In the genomic region with DNA sequence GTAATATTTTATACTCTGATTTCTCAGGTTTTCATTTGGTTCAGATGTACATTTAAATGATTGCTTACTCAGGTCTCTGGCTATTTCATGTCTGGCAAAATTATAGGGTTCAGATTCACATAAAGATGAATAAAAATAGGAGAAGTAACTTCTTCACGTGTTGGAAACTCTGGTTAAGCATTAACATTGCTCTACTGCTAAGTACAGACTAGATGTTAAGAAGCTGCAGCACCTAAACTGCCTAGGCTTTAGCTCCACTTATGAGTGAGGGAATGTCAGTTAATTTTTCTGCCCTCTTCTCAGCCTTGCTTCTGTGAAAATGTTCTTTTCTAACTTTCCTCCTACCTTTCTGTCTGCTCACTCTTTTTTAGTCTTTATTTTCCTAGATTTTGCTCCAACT, we compare ENCODE assay signal across 28 cellular contexts.
"Had no signal": no experiment of that assay in that cellular context is flagged by ENCODE, and none has a peak within 500 bp of the region (broad histone marks: within the 10 kb centered on the region; RNA-seq: fewer than 3 reads in every experiment).

No MANE protein-coding gene starts in this region.

- H3K4me3 ChIP-seq: MG63 had no signal

- H3K36me3 Mint-ChIP-seq: activated CD8-positive, alpha-beta memory T cell treated with anti-CD3 and anti-CD28 coated beads, Interleukin-2, amount 10 ng/mL, durations not matched to agents 7 days and 5 days; activated naive CD4-positive, alpha-beta T cell treated with anti-CD3 and anti-CD28 coated beads, Interleukin-2, amount 10 ng/mL, durations not matched to agents 7 days and 5 days; activated naive CD8-positive, alpha-beta T cell; brain had no signal

- DNase-seq: activated CD4-positive, alpha-beta memory T cell treated with anti-CD3 and anti-CD28 coated beads, Interleukin-2, amount 10 ng/mL, durations not matched to agents 7 days and 5 days; activated CD4-positive, alpha-beta T cell treated with anti-CD3 and anti-CD28 coated beads for 1 hour; activated CD4-positive, alpha-beta T cell treated with anti-CD3 and anti-CD28 coated beads for 48 hours; activated CD4-positive, CD25-positive, alpha-beta regulatory T cell; activated CD8-positive, alpha-beta memory T cell treated with anti-CD3 and anti-CD28 coated beads for 24 hours; activated CD8-positive, alpha-beta memory T cell treated with anti-CD3 and anti-CD28 coated beads, Interleukin-2, amount 10 ng/mL, durations not matched to agents 7 days and 5 days; activated CD8-positive, alpha-beta memory T cell treated with anti-CD3 and anti-CD28 coated beads, Interleukin-2, amount 50 U/mL, for 48 hours; activated effector memory CD4-positive, alpha-beta T cell treated with Interleukin-2 at 50 U/mL for 16 hours; activated naive CD4-positive, alpha-beta T cell treated with anti-CD3 and anti-CD28 coated beads, Interleukin-2, amount 10 ng/mL, durations not matched to agents 7 days and 5 days; activated naive CD8-positive, alpha-beta T cell treated with anti-CD3 and anti-CD28 coated beads, Interleukin-2, amount 50 U/mL, for 24 hours; activated T-cell treated with anti-CD3 and anti-CD28 coated beads, Interleukin-2, amount 50 U/mL, for 48 hours; anterior cingulate cortex; central memory CD4-positive, alpha-beta T cell; MG63; NCI-H1048; NCI-H1105 treated with DMSO at 0.1 percent for 48 hours; NCI-H1436 treated with DMSO at 0.1 percent for 48 hours; NCI-H1694 treated with DMSO at 0.1 percent for 48 hours; NCI-H2029; NCI-H510A; NCI-H526; NCI-H748 treated with DMSO at 0.1 percent for 48 hours; OCI-M1; Right ventricle myocardium superior; T1000; WERI-Rb-1 had no signal

- H3K9me3 Mint-ChIP-seq: activated CD4-positive, alpha-beta memory T cell treated with anti-CD3 and anti-CD28 coated beads, Interleukin-2, amount 10 ng/mL, durations not matched to agents 7 days and 5 days; activated naive CD4-positive, alpha-beta T cell treated with anti-CD3 and anti-CD28 coated beads, Interleukin-2, amount 10 ng/mL, durations not matched to agents 7 days and 5 days had no signal

- H3K36me3 ChIP-seq: MG63, WERI-Rb-1 had no signal

- H3K27ac Mint-ChIP-seq: activated CD4-positive, alpha-beta memory T cell treated with anti-CD3 and anti-CD28 coated beads, Interleukin-2, amount 10 ng/mL, durations not matched to agents 7 days and 5 days; activated CD8-positive, alpha-beta memory T cell treated with anti-CD3 and anti-CD28 coated beads, Interleukin-2, amount 10 ng/mL, durations not matched to agents 7 days and 5 days; activated naive CD4-positive, alpha-beta T cell treated with anti-CD3 and anti-CD28 coated beads, Interleukin-2, amount 10 ng/mL, durations not matched to agents 7 days and 5 days; activated naive CD8-positive, alpha-beta T cell; activated naive CD8-positive, alpha-beta T cell treated with anti-CD3 and anti-CD28 coated beads, Interleukin-2, amount 50 U/mL, for 24 hours; brain had no signal

- H3K27ac ChIP-seq: WERI-Rb-1 had no signal

- H3K4me1 Mint-ChIP-seq: activated CD4-positive, alpha-beta memory T cell treated with anti-CD3 and anti-CD28 coated beads, Interleukin-2, amount 10 ng/mL, durations not matched to agents 7 days and 5 days; activated CD8-positive, alpha-beta memory T cell treated with anti-CD3 and anti-CD28 coated beads, Interleukin-2, amount 10 ng/mL, durations not matched to agents 7 days and 5 days; activated naive CD4-positive, alpha-beta T cell treated with anti-CD3 and anti-CD28 coated beads, Interleukin-2, amount 10 ng/mL, durations not matched to agents 7 days and 5 days; activated naive CD8-positive, alpha-beta T cell treated with anti-CD3 and anti-CD28 coated beads, Interleukin-2, amount 50 U/mL, for 24 hours; brain had no signal

- H3K4me3 Mint-ChIP-seq: activated CD4-positive, alpha-beta memory T cell treated with anti-CD3 and anti-CD28 coated beads, Interleukin-2, amount 10 ng/mL, durations not matched to agents 7 days and 5 days; activated CD8-positive, alpha-beta memory T cell treated with anti-CD3 and anti-CD28 coated beads, Interleukin-2, amount 10 ng/mL, durations not matched to agents 7 days and 5 days; activated naive CD4-positive, alpha-beta T cell treated with anti-CD3 and anti-CD28 coated beads, Interleukin-2, amount 10 ng/mL, durations not matched to agents 7 days and 5 days; activated naive CD8-positive, alpha-beta T cell; activated naive CD8-positive, alpha-beta T cell treated with anti-CD3 and anti-CD28 coated beads, Interleukin-2, amount 50 U/mL, for 24 hours; brain had no signal

- H3K9me3 ChIP-seq: MG63 had no signal

- ATAC-seq: activated CD8-positive, alpha-beta memory T cell treated with anti-CD3 and anti-CD28 coated beads, Interleukin-2, amount 10 ng/mL, durations not matched to agents 7 days and 5 days; activated naive CD8-positive, alpha-beta T cell treated with anti-CD3 and anti-CD28 coated beads, Interleukin-2, amount 50 U/mL, for 24 hours had no signal

- H3K27me3 ChIP-seq: MG63 had no signal

- H3K27me3 Mint-ChIP-seq: activated CD4-positive, alpha-beta memory T cell treated with anti-CD3 and anti-CD28 coated beads, Interleukin-2, amount 10 ng/mL, durations not matched to agents 7 days and 5 days; activated naive CD4-positive, alpha-beta T cell treated with anti-CD3 and anti-CD28 coated beads, Interleukin-2, amount 10 ng/mL, durations not matched to agents 7 days and 5 days had no signal
